In the genomic region with DNA sequence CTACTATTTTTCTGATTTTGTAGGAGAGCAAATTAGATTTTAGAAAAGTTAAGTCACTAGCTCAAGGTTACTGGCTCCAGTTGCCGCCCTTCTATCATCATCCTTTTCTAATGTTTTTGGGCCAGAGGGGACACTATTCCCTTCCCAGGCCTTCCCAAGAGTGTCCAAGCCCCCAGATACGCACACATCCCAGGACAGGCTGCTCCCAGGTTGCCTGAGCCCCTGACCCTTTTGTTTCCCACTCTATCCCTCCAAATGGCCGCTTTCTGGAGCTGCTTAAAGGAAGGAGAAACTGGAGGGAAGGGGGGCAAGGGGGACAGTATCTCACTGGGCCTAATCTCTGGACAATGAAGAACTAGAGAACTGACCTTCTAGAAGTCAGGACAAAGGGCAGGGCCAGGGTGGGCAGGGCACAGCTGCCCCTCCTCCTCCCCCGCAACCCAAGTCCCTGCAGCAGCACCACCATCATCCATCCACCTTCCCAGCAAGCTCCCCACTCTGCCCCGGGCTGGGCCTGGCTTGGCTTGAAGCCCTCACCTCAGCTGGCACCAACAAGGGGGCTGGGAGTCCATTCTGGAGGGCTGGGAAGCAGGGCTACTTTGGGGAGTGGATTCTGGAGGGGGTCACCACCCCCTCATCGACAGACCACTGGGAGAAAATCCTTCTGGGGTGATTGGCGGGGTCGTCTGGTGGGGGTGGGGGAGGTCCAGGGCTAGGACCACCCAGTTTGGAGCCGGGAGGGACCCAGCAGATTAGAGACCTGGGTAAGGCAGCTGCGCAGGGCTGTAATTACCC, we compare ENCODE assay signal across 8 cellular contexts. TPM values are rescaled to one million over a fixed set of nuclear protein-coding genes. Genes with fewer than 3 reads are reported as not detected.
DNase-seq lines count a peak whose midpoint lies in the region; ATAC-seq and TF ChIP-seq lines count a peak whose summit lies in the region.

No MANE protein-coding gene starts in this region.

- H3K27me3 ChIP-seq in gastrocnemius medialis: no peaks in the 10 kb centered on the region

- no peak for TF ChIP-seq POLR2A in gastrocnemius medialis (IDR thresholded peaks at IDR 0.05)

- H3K4me3 ChIP-seq in WI38 (ENCODE audit: low read depth, low read length) (peak overlapping the region; percentile 94), gastrocnemius medialis (peak overlapping the region; percentile 66 to 99 (median 88))

- ATAC-seq in Right ventricle myocardium superior (ENCODE audit: poor library complexity) (peak; percentile 33), gastrocnemius medialis (peak in 1 of 2 donors; percentile 7)

- peaks cover 55 to 63% of the 10 kb centered on the region in 2 donors for H3K4me1 ChIP-seq in gastrocnemius medialis

- intact Hi-C loops in Right ventricle myocardium superior (cut with DNase I): loop anchor here (2.0 to 10.0 kb wide), 3 partner anchors 34 to 132 kb away; partner anchors contain the start of gene THRAP3
- intact Hi-C loops in gastrocnemius medialis (cut with DNase I; ENCODE audit: low total_unique reads): no loop called here

- peak; percentile 79 for DNase-seq in DMS 273 (lab: John Stamatoyannopoulos, UW; ENCODE audit: unreplicated experiment)
- DNase-seq in DMS 273 treated with DMSO at 0.1 percent for 48 hours (lab: John Stamatoyannopoulos, UW): no peak
- peak; percentile 80 for DNase-seq in Right ventricle myocardium superior
- peak in 1 of 2 donors; percentile 72 for DNase-seq in gastrocnemius medialis
- no peak for DNase-seq in NCI-H1048 (lab: John Stamatoyannopoulos, UW)
- no peak for DNase-seq in effector CD8-positive, alpha-beta T cell (lab: John Stamatoyannopoulos, UW)
- DNase-seq in activated gamma-delta T cell (lab: John Stamatoyannopoulos, UW): no peak

- in situ Hi-C loops in gastrocnemius medialis (cut with MboI; ENCODE audit: low sequenced_read_pairs in 4 of 4): loop anchor here in 3 of 4 donors (5.0 to 10.0 kb wide), 3 partner anchors 32 to 132 kb away; no protein-coding TSS in a partner anchor

- TF ChIP-seq CTCF in WI38 (IDR thresholded peaks at IDR 0.05; ENCODE audit: low read depth, low read length): no peak
- no peak for TF ChIP-seq CTCF in gastrocnemius medialis (IDR thresholded peaks at IDR 0.05 in 4 of 5, conservative IDR thresholded peaks at IDR 0.05 in 1 of 5)

- H3K9me3 ChIP-seq in gastrocnemius medialis: no peaks in the 10 kb centered on the region

- no peaks in the 10 kb centered on the region for H3K36me3 ChIP-seq in gastrocnemius medialis

- peak overlapping the region; percentile 96 to 100 (median 99) for H3K27ac ChIP-seq in gastrocnemius medialis

RNA-seq across cellular contexts. Expression of gene MAP7D1, which starts 1.0 kb away (rescaled TPM):
- total RNA-seq in Right ventricle myocardium superior: 390 TPM
- 100 to 1,000 TPM; 376 to 967 (median 474) TPM for total RNA-seq in gastrocnemius medialis

RNA-seq across cellular contexts. Expression of gene TRAPPC3, which starts 5.7 kb away (rescaled TPM):
- 59.6 TPM for total RNA-seq in Right ventricle myocardium superior
- total RNA-seq in gastrocnemius medialis: 10 to 100 TPM; 57.5 to 72.4 (median 63.5) TPM

RNA-seq across cellular contexts. Expression of gene COL8A2, which starts 29.9 kb away (rescaled TPM):
- total RNA-seq in Right ventricle myocardium superior: 1.4 TPM
- 1 to 10 TPM in 1 of 4 donors, under 1 TPM in 3; 0.61 to 1.6 (median 0.81) TPM for total RNA-seq in gastrocnemius medialis

Comparison
In these comparisons a context has a peak if more than half of its experiments do, and no peak if none do; other contexts are left out.
1. DNase-seq: peak in DMS 273 (single experiment) and Right ventricle myocardium superior (single experiment); none in DMS 273 treated with DMSO at 0.1 percent for 48 hours (single experiment), NCI-H1048 (single experiment), effector CD8-positive, alpha-beta T cell (single experiment) and activated gamma-delta T cell (single experiment).